ENCODE assay signal across 9 cellular contexts in the genomic region with DNA sequence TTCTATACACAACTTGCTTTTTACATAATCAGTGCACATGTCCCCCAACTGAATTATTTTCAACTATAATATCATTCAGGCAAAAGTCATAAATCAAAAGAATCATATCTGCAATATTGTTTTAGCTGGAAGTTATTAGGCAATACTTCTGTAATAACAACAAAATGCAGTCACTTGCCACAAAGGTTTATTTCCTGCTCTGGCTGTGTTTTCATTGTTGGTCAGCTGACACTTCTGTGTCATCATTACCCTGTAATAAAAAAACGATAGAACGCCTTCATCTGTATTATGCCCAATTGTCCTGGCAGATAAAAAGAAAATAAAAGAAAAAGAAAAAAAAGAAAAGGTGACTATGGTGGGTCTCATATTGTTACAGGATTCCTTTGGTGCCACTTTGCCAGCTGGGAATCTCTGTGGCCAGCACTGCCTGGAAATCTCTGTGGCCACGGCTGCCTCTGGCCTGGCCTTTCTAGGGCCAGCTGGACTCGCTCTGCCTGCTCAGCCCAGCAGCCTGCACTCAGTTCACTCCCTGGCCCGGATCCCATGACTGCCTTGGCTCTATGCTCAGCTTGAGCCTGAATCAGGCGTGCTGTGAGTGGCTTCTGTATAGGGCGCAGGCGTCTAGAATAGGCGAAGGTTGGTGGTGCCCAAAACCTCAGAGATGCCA.
DNase-seq lines count a peak whose midpoint lies in the region; ATAC-seq, FAIRE-seq and TF ChIP-seq lines count a peak whose summit lies in the region.
"Had no signal": no experiment of that assay in that cellular context is flagged by ENCODE, and none has a peak within 500 bp of the region (broad histone marks: within the 10 kb centered on the region; RNA-seq: fewer than 3 reads in every experiment).

No MANE protein-coding gene starts in this region.

- POLR2A ChIA-PET in GM12878 (lab: Charles Lee), result no interaction called here

- WGBS in GM12878 (ENCODE audit: insufficient coverage, insufficient replicate concordance, low lambda C conversion rate, missing lambda C conversion rate), result 43% methylated on average over 9 of the region's 9 CpGs
- WGBS in esophagus squamous epithelium, 2 donors, result 54 to 60% methylated on average over 8 of the region's 9 CpGs

- intact Hi-C loops in GM12878 (cut with micrococcal nuclease; ENCODE audit: unreplicated experiment) (no loop called here), left cardiac atrium (cut with DNase I) (no loop called here), esophagus squamous epithelium (cut with DNase I) (no loop called here)

- no TSS peak for BruUV-seq in GM12878 (replicated peaks; lab: Mats Ljungman, UMichigan)

- H3K4me3 ChIP-seq in GM12878, result no peak overlapping the region
- H3K4me3 ChIP-seq in subcutaneous abdominal adipose tissue (ENCODE audit: low read depth in 1 of 5, low read length in 5 of 5), result peak overlapping the region in 1 of 5 donors; percentile 6
- peak overlapping the region in 1 of 4 donors; percentile 20 for H3K4me3 ChIP-seq in esophagus squamous epithelium

- TF ChIP-seq EP300 in GM12878 (IDR thresholded peaks at IDR 0.05; ENCODE audit: borderline replicate concordance in 1 of 2, control insufficient read depth in 1 of 2, low read depth in 2 of 2, low read length in 2 of 2), result no peak

- H3K9me3 ChIP-seq in GM12878 (replicated peaks; ENCODE audit: control insufficient read depth, insufficient read depth, low read length), result no peaks in the 10 kb centered on the region
- no peaks in the 10 kb centered on the region for H3K9me3 ChIP-seq in subcutaneous abdominal adipose tissue (ENCODE audit: control insufficient read depth in 5 of 5, low read length in 5 of 5)
- H3K9me3 ChIP-seq in esophagus squamous epithelium, result no peaks in the 10 kb centered on the region

- H3K36me3 ChIP-seq in GM12878 (ENCODE audit: control insufficient read depth in 2 of 2, insufficient read depth in 2 of 2, low read length in 1 of 2) (no peaks in the 10 kb centered on the region), subcutaneous abdominal adipose tissue (ENCODE audit: control insufficient read depth in 5 of 5, insufficient read depth in 5 of 5, low read length in 5 of 5) (no peaks in the 10 kb centered on the region), esophagus squamous epithelium (no peaks in the 10 kb centered on the region)

- in situ Hi-C loops in GM12878 (cut with MboI), result no loop called here

- H3K4me1 ChIP-seq in GM12878 (ENCODE audit: control insufficient read depth, insufficient read depth, low read length) (no peaks in the 10 kb centered on the region), subcutaneous abdominal adipose tissue (ENCODE audit: control insufficient read depth in 5 of 5, insufficient read depth in 5 of 5, low read length in 5 of 5) (peaks cover 0 to 5% (median 0%) of the 10 kb centered on the region in 5 donors), esophagus squamous epithelium (no peaks in the 10 kb centered on the region)

- no peak for FAIRE-seq in GM12878 (lab: Jason Lieb, UNC)

- H3K27me3 ChIP-seq in GM12878 (replicated peaks in 1 of 2; ENCODE audit: control insufficient read depth in 2 of 2, insufficient read depth in 2 of 2, low read length in 1 of 2), result no peaks in the 10 kb centered on the region
- H3K27me3 ChIP-seq in subcutaneous abdominal adipose tissue (ENCODE audit: control insufficient read depth in 5 of 5, insufficient read depth in 4 of 5, low read length in 5 of 5), result no peaks in the 10 kb centered on the region
- no peaks in the 10 kb centered on the region for H3K27me3 ChIP-seq in esophagus squamous epithelium

- no peak for TF ChIP-seq RAD21 in GM12878 (IDR thresholded peaks at IDR 0.05; ENCODE audit: insufficient read depth, low read depth, low read length)

- H3K9ac ChIP-seq in GM12878 (ENCODE audit: control insufficient read depth, insufficient read depth, low read length) (no peak overlapping the region), subcutaneous abdominal adipose tissue (ENCODE audit: low read length in 5 of 5) (peak overlapping the region in 1 of 5 donors; percentile 3)

- H3K4me2 ChIP-seq in GM12878 (ENCODE audit: control insufficient read depth, insufficient read depth), result no peak overlapping the region

- H3K27ac ChIP-seq in GM12878 (ENCODE audit: control insufficient read depth, insufficient read depth) (no peak overlapping the region), subcutaneous abdominal adipose tissue (ENCODE audit: low read depth, low read length) (peak overlapping the region; percentile 73), esophagus squamous epithelium (peak overlapping the region in 2 of 4 donors; percentile 7 to 31)

- TF ChIP-seq POLR2A in GM12878 (IDR thresholded peaks at IDR 0.05; ENCODE audit: low read depth, low read length) (no peak), esophagus squamous epithelium (IDR thresholded peaks at IDR 0.05) (no peak)

- RAD21 ChIA-PET in GM12878 (lab: Charles Lee; ENCODE audit: unreplicated experiment), result no interaction called here

- SMC1A ChIA-PET in GM12878 (lab: Charles Lee; ENCODE audit: uncharacterized antibody, unreplicated experiment), result interaction anchor here (0.6 kb wide), 1 partner anchor 92 kb away, joined by 3 read pairs; no protein-coding TSS in a partner anchor

- H4K20me1 ChIP-seq in GM12878 (ENCODE audit: control insufficient read depth, insufficient read depth), result no peaks in the 10 kb centered on the region

- DNase-seq in HT-29 (ENCODE audit: low spot score) (peak; percentile 29), GM12878 (ENCODE audit: low read depth, low spot score) (no peak), left cardiac atrium (peak; percentile 74), esophagus squamous epithelium (lab: John Stamatoyannopoulos, UW) (no peak), NCI-H2171 treated with DMSO at 0.1 percent for 48 hours (lab: John Stamatoyannopoulos, UW) (no peak), NCI-H748 (lab: John Stamatoyannopoulos, UW; ENCODE audit: unreplicated experiment) (no peak), NCI-H526 (lab: John Stamatoyannopoulos, UW) (no peak)
- DNase-seq: immature natural killer cell had no signal

- H3K79me2 ChIP-seq in GM12878 (ENCODE audit: control insufficient read depth, insufficient read depth, low read length), result no peaks in the 10 kb centered on the region

- TF ChIP-seq CTCF in GM12878 (IDR thresholded peaks at IDR 0.05 in 2 of 3, conservative IDR thresholded peaks at IDR 0.05 in 1 of 3; ENCODE audit: control insufficient read depth in 2 of 3, extremely low read depth in 1 of 3, insufficient read depth in 1 of 3, low read depth in 3 of 3, low read length in 3 of 3) (no peak), esophagus squamous epithelium (IDR thresholded peaks at IDR 0.05) (no peak)

- ATAC-seq in GM12878, result peak; percentile 40
- ATAC-seq in left cardiac atrium, result peak; percentile 99 to 100

- CTCF ChIA-PET in GM12878 (lab: Yijun Ruan, JAX), result no interaction called here

- H2AFZ ChIP-seq in GM12878 (ENCODE audit: control insufficient read depth, low read depth, low read length), result no peak overlapping the region

TF ChIP-seq in GM12878, 131 proteins besides CTCF, POLR2A, EP300 and RAD21:
- TF ChIP-seq TCF7 (IDR thresholded peaks at IDR 0.05; ENCODE audit: borderline replicate concordance) (no peak), HDAC6 (IDR thresholded peaks at IDR 0.05; ENCODE audit: unreplicated experiment) (no peak)
TF ChIP-seq in GM12878: peak in this region for 0.

Comparison
In these comparisons a context has a peak if more than half of its experiments do, and no peak if none do; other contexts are left out.
1. DNase-seq: peak in HT-29 (single experiment) and left cardiac atrium (single experiment); none in GM12878 (single experiment), esophagus squamous epithelium (single experiment), NCI-H2171 treated with DMSO at 0.1 percent for 48 hours (single experiment), NCI-H748 (single experiment) and NCI-H526 (0 of 2).